In the genomic region with DNA sequence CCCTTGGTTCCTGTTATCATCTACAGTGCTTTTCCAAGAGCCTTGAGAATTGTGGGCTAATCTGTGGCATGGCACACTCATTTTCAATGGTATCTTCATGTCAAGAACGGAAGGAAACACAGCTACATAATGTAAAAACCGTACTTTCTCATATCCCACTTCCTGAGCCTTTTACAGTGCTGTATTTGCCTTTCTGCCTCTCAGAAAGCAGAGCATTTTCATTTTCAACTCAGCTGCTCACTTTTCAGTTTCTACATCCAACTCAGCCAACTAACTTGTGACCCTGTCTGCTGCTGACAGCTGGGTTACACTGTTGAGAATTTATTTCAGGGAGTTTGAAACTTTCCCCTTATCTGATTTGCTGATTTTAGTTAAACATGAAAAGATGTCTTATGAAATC, we compare ENCODE assay signal across 17 cellular contexts.
DNase-seq lines count a peak whose midpoint lies in the region; ATAC-seq and TF ChIP-seq lines count a peak whose summit lies in the region.
"Had no signal": no experiment of that assay in that cellular context is flagged by ENCODE, and none has a peak within 500 bp of the region (broad histone marks: within the 10 kb centered on the region; RNA-seq: fewer than 3 reads in every experiment).

No MANE protein-coding gene starts in this region.

- no peaks in the 10 kb centered on the region for H3K9me3 ChIP-seq in WERI-Rb-1 (ENCODE audit: severe bottlenecking)

- intact Hi-C loops in left cardiac atrium (cut with DNase I), result no loop called here

- H3K27me3 ChIP-seq in WERI-Rb-1 (ENCODE audit: insufficient read depth, low read depth, severe bottlenecking), result no peaks in the 10 kb centered on the region

- H3K4me3 ChIP-seq in WERI-Rb-1 (ENCODE audit: low read depth, low read length), result no peak overlapping the region
- H3K4me3 ChIP-seq: SK-N-MC had no signal

- ATAC-seq in GM18508 (IDR thresholded peaks at IDR 0.05; ENCODE audit: insufficient read depth, unreplicated experiment) (peak; percentile 85), GM21390 (IDR thresholded peaks at IDR 0.05; ENCODE audit: unreplicated experiment) (peak; percentile 95), HG02938 (IDR thresholded peaks at IDR 0.05; ENCODE audit: unreplicated experiment) (peak; percentile 91), HG03469 (IDR thresholded peaks at IDR 0.05; ENCODE audit: unreplicated experiment) (peak; percentile 55), left cardiac atrium (no peak)
- ATAC-seq: HCT116 had no signal

- no peak for TF ChIP-seq CTCF in WERI-Rb-1 (IDR thresholded peaks at IDR 0.05; ENCODE audit: low read depth, low read length)

- no peak overlapping the region for H3K27ac ChIP-seq in WERI-Rb-1
- H3K27ac ChIP-seq: parathyroid adenoma, SK-N-MC had no signal

- DNase-seq in OCI-M2 (lab: John Stamatoyannopoulos, UW; ENCODE audit: unreplicated experiment) (no peak), WERI-Rb-1 (no peak), nucleus accumbens (lab: John Stamatoyannopoulos, UW) (no peak), left cardiac atrium (no peak)
- DNase-seq: cortex of kidney; DMS 273 treated with DMSO at 0.1 percent for 48 hours; KBM-7; mesendoderm; NCI-H1930; stimulated activated CD8-positive, alpha-beta memory T cell treated with anti-CD3 and anti-CD28 coated beads, Interleukin-4, amount 100 ng/mL, for 48 hours had no signal

- no peaks in the 10 kb centered on the region for H3K36me3 ChIP-seq in WERI-Rb-1

Comparison
In these comparisons a context has a peak if more than half of its experiments do, and no peak if none do; other contexts are left out.
1. ATAC-seq: peak in GM18508 (single experiment), GM21390 (single experiment), HG02938 (single experiment) and HG03469 (single experiment); none in left cardiac atrium (0 of 2).